ENCODE assay signal across 8 cellular contexts in the genomic region with DNA sequence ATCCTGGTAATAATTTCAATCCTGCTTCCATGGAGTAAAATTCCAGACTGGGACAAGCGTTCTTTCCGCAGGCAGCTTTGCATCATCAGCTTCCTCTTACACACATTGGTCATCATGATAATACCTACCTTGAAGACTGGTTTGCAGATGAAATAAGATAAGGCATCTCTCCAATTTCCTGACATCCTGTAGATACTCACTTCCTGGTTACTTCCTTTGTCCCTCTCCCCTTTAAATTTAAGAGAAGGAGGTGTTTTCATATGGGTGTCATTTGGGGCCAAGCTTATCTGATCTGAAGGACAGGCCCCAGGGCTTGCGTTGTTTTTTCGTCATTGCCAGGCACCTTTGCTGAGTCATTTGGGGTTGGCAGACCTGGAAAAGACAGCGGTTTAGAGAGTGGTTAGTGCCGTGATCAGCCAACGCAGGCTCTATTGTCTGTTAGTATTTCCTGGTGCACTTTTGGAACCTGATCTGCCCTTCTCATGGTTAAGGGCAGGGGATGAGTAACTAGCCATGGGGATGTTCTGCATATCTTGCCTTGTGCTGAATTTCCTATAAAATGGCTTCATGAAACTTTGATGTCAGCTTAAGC. TPM values are rescaled to one million over a fixed set of nuclear protein-coding genes. Genes with fewer than 3 reads are reported as not detected.
A peak's percentile ranks its signal among the peaks of the same experiment; 100 is the strongest.
DNase-seq lines count a peak whose midpoint lies in the region; ATAC-seq and TF ChIP-seq lines count a peak whose summit lies in the region.

No MANE protein-coding gene starts in this region.

- DNase-seq in activated gamma-delta T cell treated with Interleukin-2 at 50 U/mL for 16 hours (peak; percentile 50), activated gamma-delta T cell (lab: John Stamatoyannopoulos, UW) (no peak), fibroblast of pulmonary artery (ENCODE audit: low read depth) (peak; percentile 96), transverse colon (peak; percentile 24), medulla oblongata (ENCODE audit: extremely low spot score) (no peak), NCI-H2171 treated with DMSO at 0.1 percent for 48 hours (lab: John Stamatoyannopoulos, UW) (no peak)
- peak; percentile 45 to 56 for DNase-seq in activated CD4-positive, alpha-beta T cell treated with anti-CD3 and anti-CD28 coated beads, Interleukin-2, amount 50 U/mL, for 4 hours

- no peaks in the 10 kb centered on the region for H3K27me3 ChIP-seq in transverse colon

- no peaks in the 10 kb centered on the region for H3K4me1 ChIP-seq in transverse colon

- TF ChIP-seq POLR2A in transverse colon (IDR thresholded peaks at IDR 0.05): no peak

- in situ Hi-C loops in transverse colon (cut with MboI; ENCODE audit: low pct_ligation_motif_present in 1 of 4, low pct_unique_long_range_greater_than_20kb in 1 of 4, low sequenced_read_pairs in 3 of 4): no loop called here

- peak overlapping the region; percentile 19 for H3K4me3 ChIP-seq in fibroblast of pulmonary artery (replicated peaks; ENCODE audit: low read depth, low read length)
- no peak overlapping the region for H3K4me3 ChIP-seq in transverse colon

- TF ChIP-seq CTCF in fibroblast of pulmonary artery (IDR thresholded peaks at IDR 0.05; ENCODE audit: low read length, missing control alignments) (no peak), transverse colon (IDR thresholded peaks at IDR 0.05) (no peak)

- H3K9me3 ChIP-seq in transverse colon: no peaks in the 10 kb centered on the region

- intact Hi-C loops in transverse colon (cut with DNase I; ENCODE audit: low total_unique reads): no loop called here

- no peak for ATAC-seq in GM18907 (IDR thresholded peaks at IDR 0.05; ENCODE audit: unreplicated experiment)

- H3K36me3 ChIP-seq in transverse colon: no peaks in the 10 kb centered on the region

- TF ChIP-seq EP300 in transverse colon (IDR thresholded peaks at IDR 0.05; ENCODE audit: low read depth): no peak

- peak overlapping the region in 1 of 4 donors; percentile 3 for H3K27ac ChIP-seq in transverse colon

- WGBS in transverse colon (ENCODE audit: low coverage in 1 of 2), 2 donors: 40 to 43% methylated on average over 1 to 7 of the region's 7 CpGs

RNA-seq across cellular contexts. Expression of gene GRAMD1B, which starts 24.1 kb away (rescaled TPM):
- total RNA-seq in transverse colon: 10 to 100 TPM in 2 of 4 donors, 1 to 10 TPM in 2; 4.3 to 58.4 (median 9.9) TPM

Comparison
In these comparisons a context has a peak if more than half of its experiments do, and no peak if none do; other contexts are left out.
1. DNase-seq: peak in activated gamma-delta T cell treated with Interleukin-2 at 50 U/mL for 16 hours (single experiment), activated CD4-positive, alpha-beta T cell treated with anti-CD3 and anti-CD28 coated beads, Interleukin-2, amount 50 U/mL, for 4 hours (2 of 2), fibroblast of pulmonary artery (single experiment) and transverse colon (single experiment); none in activated gamma-delta T cell (single experiment), medulla oblongata (single experiment) and NCI-H2171 treated with DMSO at 0.1 percent for 48 hours (single experiment).